11 cellular contexts compared by ENCODE assay signal in the genomic region with DNA sequence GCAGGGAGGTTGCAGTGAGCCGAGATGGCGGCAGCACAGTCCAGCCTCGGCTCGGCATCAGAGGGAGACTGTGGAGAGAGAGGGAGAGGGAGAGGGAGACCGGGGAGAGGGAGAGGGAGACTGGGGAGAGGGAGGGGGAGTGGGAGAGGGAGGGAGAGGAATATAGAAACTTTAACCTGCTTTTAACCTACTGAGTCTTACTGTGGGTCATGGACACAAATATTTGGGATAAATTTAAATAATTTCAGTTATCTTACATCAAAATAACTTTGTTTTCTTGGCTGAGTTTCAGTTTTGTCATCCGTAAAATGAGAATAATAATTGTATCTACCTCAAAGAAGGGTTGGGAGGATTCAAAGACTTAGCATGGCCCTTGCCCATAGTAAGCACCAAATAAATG.
"Had no signal": no experiment of that assay in that cellular context is flagged by ENCODE, and none has a peak within 500 bp of the region (broad histone marks: within the 10 kb centered on the region; RNA-seq: fewer than 3 reads in every experiment).

No MANE protein-coding gene starts in this region.

- H2AFZ ChIP-seq: GM23248, GM23338 had no signal

- H3K27ac Mint-ChIP-seq: GM23338, H9, HFFc6 had no signal

- H3K4me3 ChIP-seq: GM23248, GM23338, HAP-1 had no signal

- H3K4me3 Mint-ChIP-seq: GM23338, H9, HFFc6 had no signal

- H3K4me1 ChIP-seq: HAP-1 had no signal

- H3K36me3 ChIP-seq: HAP-1 had no signal

- H3K9me3 ChIP-seq: HAP-1 had no signal

- H3K4me1 Mint-ChIP-seq: GM23338, H9 had no signal

- H3K4me2 ChIP-seq: GM23338 had no signal

- ATAC-seq: GM23338, HCT116 had no signal

- FAIRE-seq: H1, H54 had no signal

- DNase-seq: GM23248, GOT3, H7, H9, HCEC 1CT, HFFc6 had no signal

- H3K9me3 Mint-ChIP-seq: HFFc6 had no signal

- H3K27ac ChIP-seq: GM23248 had no signal

- H3K9ac ChIP-seq: GM23248 had no signal
